9 cellular contexts compared by ENCODE assay signal in the genomic region with DNA sequence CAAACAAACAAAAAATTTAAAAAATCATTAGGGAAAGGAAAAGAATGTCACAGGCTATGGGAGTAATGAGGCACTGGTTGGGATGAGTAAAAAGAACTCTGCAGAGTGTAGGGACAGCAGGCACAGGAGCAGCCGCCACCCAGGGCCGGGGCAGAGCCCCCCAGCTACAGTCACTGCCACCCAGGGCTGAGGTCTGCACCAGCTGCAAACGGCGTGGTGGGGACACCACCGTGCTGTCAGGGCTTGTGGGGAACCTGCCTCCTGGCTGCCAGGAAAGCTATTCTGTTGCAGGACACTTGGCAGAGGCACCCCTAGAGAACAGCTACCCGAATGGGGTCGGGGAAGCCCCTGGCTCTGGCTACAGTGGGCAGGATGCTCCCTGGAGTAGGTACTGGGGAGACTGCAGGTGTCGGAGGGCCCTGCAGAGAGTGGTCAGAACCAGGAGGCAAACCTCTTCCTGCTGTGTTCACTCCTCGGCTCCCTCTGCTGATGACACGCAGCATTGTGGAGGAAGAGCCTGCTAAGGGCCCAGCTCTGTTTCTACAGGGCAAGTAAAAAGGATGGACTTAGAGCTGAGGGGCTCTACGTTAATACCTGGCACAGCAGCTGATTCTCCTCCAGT. TPM values are rescaled to one million over a fixed set of nuclear protein-coding genes. Genes with fewer than 3 reads are reported as not detected.
DNase-seq lines count a peak whose midpoint lies in the region; ATAC-seq, FAIRE-seq and TF ChIP-seq lines count a peak whose summit lies in the region.
"Had no signal": no experiment of that assay in that cellular context is flagged by ENCODE, and none has a peak within 500 bp of the region (broad histone marks: within the 10 kb centered on the region; RNA-seq: fewer than 3 reads in every experiment).

No MANE protein-coding gene starts in this region.

- H3K27me3 ChIP-seq in cardiac muscle cell (no peaks in the 10 kb centered on the region), right atrium auricular region (no peaks in the 10 kb centered on the region), keratinocyte (ENCODE audit: control insufficient read depth, extremely low read depth, insufficient read depth, low read length) (no peaks in the 10 kb centered on the region)

- no peak overlapping the region for H3K4me3 Mint-ChIP-seq in activated naive CD8-positive, alpha-beta T cell treated with anti-CD3 and anti-CD28 coated beads, Interleukin-2, amount 10 ng/mL, durations not matched to agents 7 days and 5 days

- H3K9me3 Mint-ChIP-seq in activated naive CD8-positive, alpha-beta T cell treated with anti-CD3 and anti-CD28 coated beads, Interleukin-2, amount 10 ng/mL, durations not matched to agents 7 days and 5 days, result no peaks in the 10 kb centered on the region

- DNase-seq in cardiac muscle cell (ENCODE audit: low read depth in 1 of 2, low spot score in 1 of 2) (peak; percentile 29 to 59), right atrium auricular region (ENCODE audit: low spot score) (no peak), keratinocyte (ENCODE audit: low read depth, low spot score) (no peak), NCI-H2227 (lab: John Stamatoyannopoulos, UW; ENCODE audit: unreplicated experiment) (no peak), cortex of kidney (lab: John Stamatoyannopoulos, UW) (no peak), GF-D8 (lab: John Stamatoyannopoulos, UW) (no peak)
- DNase-seq in activated naive CD8-positive, alpha-beta T cell treated with anti-CD3 and anti-CD28 coated beads, Interleukin-2, amount 10 ng/mL, durations not matched to agents 7 days and 5 days, result peak; percentile 54

- no peak overlapping the region for H3K4me2 ChIP-seq in keratinocyte (ENCODE audit: control insufficient read depth, extremely low read depth, insufficient read depth, low read depth, low read length)

- H3K9ac ChIP-seq in keratinocyte (ENCODE audit: control insufficient read depth, extremely low read depth, insufficient read depth, low read length), result no peak overlapping the region

- POLR2A ChIA-PET in activated naive CD8-positive, alpha-beta T cell treated with anti-CD3 and anti-CD28 coated beads, Interleukin-2, amount 10 ng/mL, durations not matched to agents 7 days and 5 days (lab: Charles Lee), result no interaction called here

- peaks cover 2% of the 10 kb centered on the region for H3K9me1 ChIP-seq in keratinocyte (ENCODE audit: control insufficient read depth, extremely low read depth, insufficient read depth, low read length)

- peaks cover 15% of the 10 kb centered on the region for H3K4me1 ChIP-seq in cardiac muscle cell (ENCODE audit: low read depth)
- no peaks in the 10 kb centered on the region for H3K4me1 ChIP-seq in right atrium auricular region
- H3K4me1 ChIP-seq in keratinocyte (ENCODE audit: control insufficient read depth, extremely low read depth, insufficient read depth, low read length), result no peaks in the 10 kb centered on the region

- dilution Hi-C loops in keratinocyte (cut with MboI; ENCODE audit: extremely low pct_ligation_motif_present, low sequenced_read_pairs), result no loop called here

- no peak overlapping the region for H3K27ac Mint-ChIP-seq in activated naive CD8-positive, alpha-beta T cell treated with anti-CD3 and anti-CD28 coated beads, Interleukin-2, amount 10 ng/mL, durations not matched to agents 7 days and 5 days

- H2AFZ ChIP-seq in keratinocyte (ENCODE audit: control insufficient read depth, low read length), result no peak overlapping the region

- H3K36me3 ChIP-seq in cardiac muscle cell (peaks cover 5% of the 10 kb centered on the region), right atrium auricular region (peaks cover 20% of the 10 kb centered on the region), keratinocyte (ENCODE audit: control insufficient read depth in 2 of 2, extremely low read depth in 1 of 2, insufficient read depth in 2 of 2, low read length in 2 of 2) (peaks cover 0 to 14% of the 10 kb centered on the region in 2 experiments)

- no peaks in the 10 kb centered on the region for H3K36me3 Mint-ChIP-seq in activated naive CD8-positive, alpha-beta T cell treated with anti-CD3 and anti-CD28 coated beads, Interleukin-2, amount 10 ng/mL, durations not matched to agents 7 days and 5 days

- no peaks in the 10 kb centered on the region for H4K20me1 ChIP-seq in keratinocyte (ENCODE audit: control insufficient read depth, extremely low read depth, insufficient read depth, low read length)

- no peaks in the 10 kb centered on the region for H3K27me3 Mint-ChIP-seq in activated naive CD8-positive, alpha-beta T cell treated with anti-CD3 and anti-CD28 coated beads, Interleukin-2, amount 10 ng/mL, durations not matched to agents 7 days and 5 days

- H3K4me3 ChIP-seq in cardiac muscle cell (no peak overlapping the region), right atrium auricular region (no peak overlapping the region), keratinocyte (ENCODE audit: control insufficient read depth in 2 of 3, extremely low read depth in 1 of 3, insufficient read depth in 2 of 3, low read depth in 1 of 3, low read length in 3 of 3) (no peak overlapping the region)

- H3K4me1 Mint-ChIP-seq in activated naive CD8-positive, alpha-beta T cell treated with anti-CD3 and anti-CD28 coated beads, Interleukin-2, amount 10 ng/mL, durations not matched to agents 7 days and 5 days, result peaks cover 7% of the 10 kb centered on the region

- TF ChIP-seq CTCF in cardiac muscle cell (IDR thresholded peaks at IDR 0.05; ENCODE audit: low read depth, low read length), result peak; percentile 60
- TF ChIP-seq CTCF in right atrium auricular region (IDR thresholded peaks at IDR 0.05), result peak in 1 of 2 donors; percentile 47
- peak; percentile 60 for TF ChIP-seq CTCF in LNCAP (IDR thresholded peaks at IDR 0.05)
- peak; percentile 58 to 65 (median 61) for TF ChIP-seq CTCF in keratinocyte (optimal IDR thresholded peaks at IDR 0.05 in 1 of 3, IDR thresholded peaks at IDR 0.05 in 1 of 3, conservative IDR thresholded peaks at IDR 0.05 in 1 of 3; ENCODE audit: extremely low read depth in 1 of 3, insufficient read depth in 2 of 3, low read length in 3 of 3)

- H3K27ac ChIP-seq in cardiac muscle cell (no peak overlapping the region), right atrium auricular region (no peak overlapping the region), keratinocyte (ENCODE audit: control insufficient read depth, insufficient read depth, low read length) (no peak overlapping the region)
- H3K27ac ChIP-seq: epithelial cell of prostate had no signal

- H3K9me3 ChIP-seq in cardiac muscle cell (ENCODE audit: low read depth), result no peaks in the 10 kb centered on the region
- H3K9me3 ChIP-seq in right atrium auricular region, result no peaks in the 10 kb centered on the region
- H3K9me3 ChIP-seq in keratinocyte (ENCODE audit: control insufficient read depth, low read depth, low read length), result no peaks in the 10 kb centered on the region

- no peak for FAIRE-seq in keratinocyte (lab: Jason Lieb, UNC)

- H3K79me2 ChIP-seq in keratinocyte (ENCODE audit: control insufficient read depth, insufficient read depth, low read length), result no peaks in the 10 kb centered on the region

- ATAC-seq in activated naive CD8-positive, alpha-beta T cell treated with anti-CD3 and anti-CD28 coated beads, Interleukin-2, amount 10 ng/mL, durations not matched to agents 7 days and 5 days (ENCODE audit: low read depth), result peak; percentile 90

RNA-seq across cellular contexts. Expression of a gene that starts 32.3 kb away (rescaled TPM):
- 58.2 and 63.3 TPM in 2 replicates for total RNA-seq in cardiac muscle cell
- polyA plus RNA-seq in cardiac muscle cell, result 19.0 and 38.1 TPM in 2 replicates
- total RNA-seq in right atrium auricular region, result 10 to 100 TPM; 18.5 to 28.1 TPM
- total RNA-seq in activated naive CD8-positive, alpha-beta T cell treated with anti-CD3 and anti-CD28 coated beads, Interleukin-2, amount 10 ng/mL, durations not matched to agents 7 days and 5 days, result 10 to 100 TPM; 83.5 to 87.4 TPM
- 7.9 to 15.1 TPM (median 10.7 TPM) in 3 replicates for polyA plus RNA-seq in keratinocyte
- 1.9 TPM for polyA plus RNA-seq in keratinocyte (2011; ENCODE audit: low read depth)
- 4.6 and 13.9 TPM in 2 replicates for polyA plus RNA-seq in keratinocyte (2011; cell fraction: cytosol; rRNA removed)
- 22.8 and 35.0 TPM in 2 replicates for polyA plus RNA-seq in keratinocyte (2011; cell fraction: nucleus; rRNA removed)
- 11.5 and 25.5 TPM in 2 replicates for polyA plus RNA-seq in keratinocyte (2012; ENCODE audit: low replicate concordance)
- polyA minus RNA-seq in keratinocyte, result 12.1 to 20.5 TPM (median 13.6 TPM) in 3 replicates
- polyA minus RNA-seq in keratinocyte (2011; cell fraction: cytosol; rRNA and poly(A)+ RNA removed), result 116 TPM
- polyA minus RNA-seq in keratinocyte (2011; cell fraction: nucleus; rRNA and poly(A)+ RNA removed), result 25.5 and 35.6 TPM in 2 replicates

Comparison
In these comparisons a context has a peak if more than half of its experiments do, and no peak if none do; other contexts are left out.
1. DNase-seq: peak in cardiac muscle cell (2 of 2) and activated naive CD8-positive, alpha-beta T cell treated with anti-CD3 and anti-CD28 coated beads, Interleukin-2, amount 10 ng/mL, durations not matched to agents 7 days and 5 days (single experiment); none in right atrium auricular region (single experiment), keratinocyte (single experiment), NCI-H2227 (single experiment), cortex of kidney (single experiment) and GF-D8 (single experiment).